Comparison of ENCODE assay signal across 19 cellular contexts in the genomic region with DNA sequence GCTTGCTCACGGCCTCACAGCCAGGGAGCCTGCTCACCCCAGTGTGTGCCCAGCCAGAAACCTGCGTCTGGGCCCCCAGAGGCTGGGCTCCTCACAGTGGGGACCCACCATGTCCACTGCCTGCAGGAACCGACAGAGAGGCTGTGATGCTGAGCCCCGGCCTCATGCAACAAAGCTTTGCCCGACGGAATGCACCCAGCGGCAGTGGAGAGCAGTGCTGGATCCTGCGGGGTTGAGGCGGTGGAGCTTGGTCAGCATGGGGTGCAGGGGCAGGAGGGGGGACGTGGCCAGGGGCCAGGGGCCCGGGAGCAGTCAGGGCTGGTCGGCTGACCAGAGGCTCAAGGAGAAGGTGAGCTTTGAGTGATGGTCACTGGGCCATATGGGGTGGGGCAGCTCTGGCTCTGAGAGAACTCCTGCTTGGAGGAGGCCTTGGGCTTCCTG.
"Had no signal": no experiment of that assay in that cellular context is flagged by ENCODE, and none has a peak within 500 bp of the region (broad histone marks: within the 10 kb centered on the region; RNA-seq: fewer than 3 reads in every experiment).

No MANE protein-coding gene starts in this region.

- H2AFZ ChIP-seq: neural progenitor cell had no signal

- H3K4me2 ChIP-seq: neural progenitor cell had no signal

- H3K36me3 Mint-ChIP-seq: activated CD4-positive, alpha-beta memory T cell treated with anti-CD3 and anti-CD28 coated beads for 36 hours; activated naive CD4-positive, alpha-beta T cell treated with anti-CD3 and anti-CD28 coated beads, Interleukin-2, amount 50 U/mL, for 24 hours; neural progenitor cell; stimulated activated naive B cell treated with anti-CD40 and anti-IgM and Interleukin-4, amounts not matched to agents 10 μg/mL and 1 μg/mL and 100 μg/mL, for 72 hours had no signal

- H3K9ac ChIP-seq: neural progenitor cell had no signal

- H3K36me3 ChIP-seq: adrenal gland, esophagus squamous epithelium, gastroesophageal sphincter, neural progenitor cell, prostate gland, vagina had no signal

- H3K27me3 ChIP-seq: testis, vagina had no signal

- H3K4me1 ChIP-seq: adrenal gland, esophagus squamous epithelium, gastroesophageal sphincter, neural progenitor cell, prostate gland, testis, vagina had no signal

- DNase-seq: activated CD4-positive, alpha-beta memory T cell treated with anti-CD3 and anti-CD28 coated beads for 36 hours; activated CD4-positive, alpha-beta T cell treated with anti-CD3 and anti-CD28 coated beads for 48 hours; activated T-cell treated with anti-CD3 and anti-CD28 coated beads, Interleukin-2, amount 50 U/mL, for 48 hours; adrenal gland; esophagus squamous epithelium; left cardiac atrium; mesenchymal stem cell; stimulated activated CD4-positive, alpha-beta T cell treated with anti-CD3 and anti-CD28 coated beads, Interleukin-15, amount 100 ng/mL, for 24 hours; stimulated activated naive B cell treated with anti-CD40 and anti-IgM and Interleukin-4, amounts not matched to agents 10 μg/mL and 1 μg/mL and 100 μg/mL, for 72 hours; testis; trophoblast cell had no signal

- H3K27ac Mint-ChIP-seq: activated CD4-positive, alpha-beta memory T cell treated with anti-CD3 and anti-CD28 coated beads for 36 hours; activated naive CD4-positive, alpha-beta T cell treated with anti-CD3 and anti-CD28 coated beads, Interleukin-2, amount 50 U/mL, for 24 hours; neural progenitor cell; stimulated activated naive B cell treated with anti-CD40 and anti-IgM and Interleukin-4, amounts not matched to agents 10 μg/mL and 1 μg/mL and 100 μg/mL, for 72 hours had no signal

- ATAC-seq: gastroesophageal sphincter; left cardiac atrium; mucosa of descending colon; stimulated activated naive B cell treated with anti-CD40 and anti-IgM and Interleukin-4, amounts not matched to agents 10 μg/mL and 1 μg/mL and 100 μg/mL, for 72 hours had no signal

- H3K27ac ChIP-seq: adrenal gland, coronary artery, esophagus squamous epithelium, gastroesophageal sphincter, neural progenitor cell, prostate gland, skin epidermis, testis, vagina had no signal

- H3K4me3 Mint-ChIP-seq: activated CD4-positive, alpha-beta memory T cell treated with anti-CD3 and anti-CD28 coated beads for 36 hours; activated naive CD4-positive, alpha-beta T cell treated with anti-CD3 and anti-CD28 coated beads, Interleukin-2, amount 50 U/mL, for 24 hours; stimulated activated naive B cell treated with anti-CD40 and anti-IgM and Interleukin-4, amounts not matched to agents 10 μg/mL and 1 μg/mL and 100 μg/mL, for 72 hours had no signal

- H3K9me3 ChIP-seq: adrenal gland, esophagus squamous epithelium, gastroesophageal sphincter, mucosa of descending colon, prostate gland, testis, vagina had no signal

- H3K9me3 Mint-ChIP-seq: activated CD4-positive, alpha-beta memory T cell treated with anti-CD3 and anti-CD28 coated beads for 36 hours; activated naive CD4-positive, alpha-beta T cell treated with anti-CD3 and anti-CD28 coated beads, Interleukin-2, amount 50 U/mL, for 24 hours; neural progenitor cell had no signal

- H3K4me3 ChIP-seq: adrenal gland, coronary artery, esophagus squamous epithelium, gastroesophageal sphincter, mucosa of descending colon, neural progenitor cell, prostate gland, skin epidermis, testis, vagina had no signal
